ENCODE assay signal across 8 cellular contexts in the genomic region with DNA sequence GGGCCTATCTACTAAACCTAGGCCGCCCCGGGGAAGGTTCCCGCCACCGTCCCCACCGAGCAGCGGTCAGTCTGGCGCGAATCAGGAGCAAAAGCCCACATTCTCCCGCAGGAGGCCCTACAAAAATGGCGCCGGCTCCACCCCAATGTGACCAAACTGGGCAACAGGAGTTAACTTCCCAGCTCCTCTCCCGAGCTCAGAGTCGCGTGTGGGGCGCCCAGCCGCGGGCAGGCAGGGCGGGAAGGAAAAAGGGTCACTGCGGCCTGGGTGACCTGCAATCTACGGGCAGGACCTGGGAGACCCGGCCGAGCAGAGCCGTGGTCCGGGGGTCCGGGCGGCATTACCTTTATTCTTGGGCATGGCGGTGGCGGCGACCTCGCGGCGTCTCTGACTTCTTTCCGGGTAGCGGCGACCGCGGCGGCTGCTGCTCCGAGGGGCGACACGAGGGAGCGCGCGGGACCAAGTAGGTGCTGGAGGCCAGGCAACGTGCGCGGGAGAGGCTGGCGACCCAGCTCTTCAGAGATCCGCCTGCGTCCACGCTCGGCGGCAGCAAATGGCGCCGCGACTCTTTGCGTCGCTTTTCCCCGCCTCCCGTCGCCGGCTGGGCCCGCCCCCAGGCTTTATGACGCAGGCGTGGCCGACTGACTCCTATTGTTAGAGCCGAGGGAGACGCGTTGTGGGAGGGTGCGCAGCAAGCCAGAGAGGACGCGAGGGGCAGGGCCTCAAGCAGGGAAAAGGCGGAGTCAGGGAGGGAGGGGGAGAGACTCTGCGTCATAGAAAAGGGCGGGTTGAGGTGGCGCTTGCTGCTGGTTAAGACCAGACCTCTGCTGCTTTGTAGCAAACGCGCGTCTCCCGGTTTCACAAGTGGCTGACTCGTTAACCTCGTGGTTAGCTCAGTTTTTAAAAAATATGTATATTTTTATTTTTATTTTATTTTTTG. TPM values are rescaled to one million over a fixed set of nuclear protein-coding genes. Genes with fewer than 3 reads are reported as not detected.
DNase-seq lines count a peak whose midpoint lies in the region; FAIRE-seq and TF ChIP-seq lines count a peak whose summit lies in the region.

A gene with protein sequence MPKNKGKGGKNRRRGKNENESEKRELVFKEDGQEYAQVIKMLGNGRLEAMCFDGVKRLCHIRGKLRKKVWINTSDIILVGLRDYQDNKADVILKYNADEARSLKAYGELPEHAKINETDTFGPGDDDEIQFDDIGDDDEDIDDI (minus strand): TSS at position 558 of the 940 bp plus-strand sequence. CDS start 198 bp downstream, at position 360.

- peak within 1 kb of the TSS; percentile 80 for H3K27ac Mint-ChIP-seq in activated naive CD4-positive, alpha-beta T cell treated with anti-CD3 and anti-CD28 coated beads for 36 hours

- no peaks in the 10 kb centered on the region for H3K27me3 Mint-ChIP-seq in activated naive CD4-positive, alpha-beta T cell treated with anti-CD3 and anti-CD28 coated beads for 36 hours (ENCODE audit: low read depth)

- CTCF ChIA-PET in activated naive CD4-positive, alpha-beta T cell treated with anti-CD3 and anti-CD28 coated beads for 36 hours (lab: Charles Lee), result no interaction called here

- peak; percentile 81 for FAIRE-seq in frontal cortex (lab: Jason Lieb, UNC)

- no peak for TF ChIP-seq CTCF in HFF-Myc (IDR thresholded peaks at IDR 0.05; ENCODE audit: low read depth, low read length, missing control alignments)
- TF ChIP-seq CTCF in neutrophil (IDR thresholded peaks at IDR 0.05), result no peak

- DNase-seq in GM03348 (ENCODE audit: low spot score) (peak; percentile 92), HFF-Myc (ENCODE audit: extremely low read depth, low read depth) (peak; percentile 90), NAMALWA (ENCODE audit: low spot score) (peak; percentile 97), SK-N-DZ (ENCODE audit: low spot score) (peak; percentile 97), frontal cortex (ENCODE audit: low spot score in 2 of 2) (peak; percentile 76), substantia nigra (lab: John Stamatoyannopoulos, UW) (peak; percentile 29 to 99 (median 95))
- peak; percentile 97 for DNase-seq in activated naive CD4-positive, alpha-beta T cell treated with anti-CD3 and anti-CD28 coated beads for 36 hours

- H3K9me3 Mint-ChIP-seq in activated naive CD4-positive, alpha-beta T cell treated with anti-CD3 and anti-CD28 coated beads for 36 hours, result no peaks in the 10 kb centered on the region

- H3K4me3 Mint-ChIP-seq in activated naive CD4-positive, alpha-beta T cell treated with anti-CD3 and anti-CD28 coated beads for 36 hours, result peak within 1 kb of the TSS; percentile 81

- peaks cover 38% of the 10 kb centered on the region for H3K4me1 Mint-ChIP-seq in activated naive CD4-positive, alpha-beta T cell treated with anti-CD3 and anti-CD28 coated beads for 36 hours (ENCODE audit: low read depth)

- peak within 1 kb of the TSS; percentile 78 for H3K27ac ChIP-seq in neutrophil
- peak within 1 kb of the TSS; percentile 58 for H3K27ac ChIP-seq in substantia nigra (ENCODE audit: low read depth, low read length, poor library complexity, severe bottlenecking)

- H3K9me3 ChIP-seq in neutrophil, result no peaks in the 10 kb centered on the region

- peak within 1 kb of the TSS; percentile 77 for H3K4me3 ChIP-seq in HFF-Myc (replicated peaks; ENCODE audit: low read depth, low read length)
- peak within 1 kb of the TSS; percentile 68 to 91 for H3K4me3 ChIP-seq in neutrophil (ENCODE audit: low read depth in 1 of 2, low read length in 1 of 2)

- peaks cover 9% of the 10 kb centered on the region for H3K36me3 Mint-ChIP-seq in activated naive CD4-positive, alpha-beta T cell treated with anti-CD3 and anti-CD28 coated beads for 36 hours (ENCODE audit: low read depth)

- intact Hi-C loops in activated naive CD4-positive, alpha-beta T cell treated with anti-CD3 and anti-CD28 coated beads for 36 hours (cut with micrococcal nuclease), result loop anchor here (1.0 to 5.0 kb wide), 9 partner anchors 83 to 1696 kb away; partner anchors contain the start of gene MBTPS2

- H3K27me3 ChIP-seq in neutrophil, result no peaks in the 10 kb centered on the region

- H3K4me1 ChIP-seq in neutrophil (ENCODE audit: control insufficient read depth in 1 of 2, insufficient read depth in 1 of 2, low read depth in 1 of 2, low read length in 1 of 2), result peaks cover 10 to 26% of the 10 kb centered on the region in 2 experiments

- H3K36me3 ChIP-seq in neutrophil, result no peaks in the 10 kb centered on the region

RNA-seq across cellular contexts. Expression of the gene that starts here (rescaled TPM):
- polyA plus RNA-seq in SK-N-DZ (2014; cell fraction: cytosol; rRNA removed), result 70.8 and 77.8 TPM in 2 replicates
- polyA plus RNA-seq in SK-N-DZ (2014; cell fraction: nucleus; rRNA removed), result 39.4 and 46.4 TPM in 2 replicates
- 100 to 1,000 TPM; 106 to 109 TPM for total RNA-seq in activated naive CD4-positive, alpha-beta T cell treated with anti-CD3 and anti-CD28 coated beads for 36 hours
- total RNA-seq in frontal cortex, result 91.7 TPM

Comparison
In these comparisons a context has a peak if more than half of its experiments do, and no peak if none do; other contexts are left out.
1. Peak in every context shown above with its lines: DNase-seq, H3K4me3 ChIP-seq and H3K27ac ChIP-seq.